ENCODE assay signal across 1 cellular context in the genomic region with DNA sequence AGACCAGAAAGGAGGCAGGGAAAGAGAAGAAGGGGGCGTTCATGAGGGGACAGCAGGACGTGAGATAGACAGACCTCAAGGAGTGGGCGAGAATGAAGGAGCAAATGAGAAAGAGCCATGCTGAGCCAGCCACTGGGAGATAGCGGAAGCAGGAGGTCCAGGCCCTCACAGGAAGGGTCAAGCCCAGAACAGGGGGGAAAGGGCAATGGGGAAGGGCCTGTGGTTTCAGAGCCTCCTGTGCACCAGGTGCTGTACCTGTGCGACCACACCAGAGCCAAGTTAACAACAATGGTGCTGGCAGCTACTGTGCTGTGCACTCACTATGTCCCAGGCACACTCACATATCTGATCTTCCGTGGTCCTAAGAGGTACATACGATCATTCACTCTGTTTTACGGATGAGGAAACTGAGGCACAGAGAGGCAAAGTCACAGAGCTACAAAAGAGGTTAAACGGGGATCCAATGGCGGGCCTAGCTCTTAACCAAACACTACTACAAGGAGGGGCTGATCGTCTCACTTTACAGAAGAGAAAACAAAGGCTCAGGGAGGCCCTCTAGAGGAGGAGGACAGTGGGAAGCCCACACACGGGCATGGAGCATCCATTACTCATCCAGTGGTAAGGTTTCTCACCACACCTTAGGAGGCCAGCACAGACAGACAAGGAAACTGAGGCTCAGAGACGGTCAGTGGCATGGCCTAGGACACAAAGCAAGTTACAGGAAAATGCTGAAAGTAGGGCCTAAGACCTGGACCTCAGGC.
TF ChIP-seq lines count a peak whose summit lies in the region.

No MANE protein-coding gene starts in this region.

TF ChIP-seq in HepG2, 621 proteins besides CTCF, POLR2A, EP300 and RAD21 (continued from another document):
- TF ChIP-seq, protein P1, sequence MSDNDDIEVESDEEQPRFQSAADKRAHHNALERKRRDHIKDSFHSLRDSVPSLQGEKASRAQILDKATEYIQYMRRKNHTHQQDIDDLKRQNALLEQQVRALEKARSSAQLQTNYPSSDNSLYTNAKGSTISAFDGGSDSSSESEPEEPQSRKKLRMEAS (IDR thresholded peaks at IDR 0.05) = no peak
- TF ChIP-seq ZNF589 (CRISPR knock-in tag; conservative IDR thresholded peaks at IDR 0.05) (no peak), MXD1 (CRISPR knock-in tag; IDR thresholded peaks at IDR 0.05) (0 out of 2 replicates have a peak, but pooled peaks have one; percentile 28), ZNF644 (CRISPR knock-in tag; IDR thresholded peaks at IDR 0.05; ENCODE audit: low read depth) (no peak), RFXAP (CRISPR knock-in tag; IDR thresholded peaks at IDR 0.05; ENCODE audit: borderline replicate concordance) (0 out of 2 replicates have a peak, but pooled peaks have one; percentile 0), ZNF333 (CRISPR knock-in tag; IDR thresholded peaks at IDR 0.05; ENCODE audit: borderline replicate concordance) (0 out of 2 replicates have a peak, but pooled peaks have one; percentile 10), STAG1 (CRISPR knock-in tag; IDR thresholded peaks at IDR 0.05) (peak; percentile 37), ZNF281 (CRISPR knock-in tag; IDR thresholded peaks at IDR 0.05; ENCODE audit: borderline replicate concordance) (no peak)
- TF ChIP-seq, protein P2, sequence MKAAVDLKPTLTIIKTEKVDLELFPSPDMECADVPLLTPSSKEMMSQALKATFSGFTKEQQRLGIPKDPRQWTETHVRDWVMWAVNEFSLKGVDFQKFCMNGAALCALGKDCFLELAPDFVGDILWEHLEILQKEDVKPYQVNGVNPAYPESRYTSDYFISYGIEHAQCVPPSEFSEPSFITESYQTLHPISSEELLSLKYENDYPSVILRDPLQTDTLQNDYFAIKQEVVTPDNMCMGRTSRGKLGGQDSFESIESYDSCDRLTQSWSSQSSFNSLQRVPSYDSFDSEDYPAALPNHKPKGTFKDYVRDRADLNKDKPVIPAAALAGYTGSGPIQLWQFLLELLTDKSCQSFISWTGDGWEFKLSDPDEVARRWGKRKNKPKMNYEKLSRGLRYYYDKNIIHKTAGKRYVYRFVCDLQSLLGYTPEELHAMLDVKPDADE (CRISPR knock-in tag; IDR thresholded peaks at IDR 0.05) = no peak
